ENCODE assay signal across 24 cellular contexts in genomic region chr19:5494780-5495179, GRCh38. TPM values are rescaled to one million over a fixed set of nuclear protein-coding genes. Genes with fewer than 3 reads are reported as not detected.
DNase-seq lines count a peak whose midpoint lies in the region; TF ChIP-seq lines count a peak whose summit lies in the region.
"Had no signal": no experiment of that assay in that cellular context is flagged by ENCODE, and none has a peak within 500 bp of the region (broad histone marks: within the 10 kb centered on the region; RNA-seq: fewer than 3 reads in every experiment).

No MANE protein-coding gene starts in this region.

- H3K4me3 Mint-ChIP-seq in neural progenitor cell: peak overlapping the region; percentile 38
- H3K4me3 Mint-ChIP-seq: CD4-positive, alpha-beta T cell; GM23338; HFFc6 had no signal

- no peak overlapping the region for H2AFZ ChIP-seq in neural progenitor cell (replicated peaks)
- H2AFZ ChIP-seq: GM23338 had no signal

- peaks cover 31% of the 10 kb centered on the region for H3K27me3 ChIP-seq in neural progenitor cell
- H3K27me3 ChIP-seq: BE2C had no signal

- peak overlapping the region; percentile 16 for H3K27ac ChIP-seq in neural progenitor cell
- H3K27ac ChIP-seq: 22Rv1; BLaER1 treated with 17β-estradiol and CSF1 and Interleukin-3, amounts not matched to agents 10 nM and 100 nM had no signal

- H3K4me1 ChIP-seq in neural progenitor cell: peaks cover 61% of the 10 kb centered on the region
- H3K4me1 ChIP-seq: BE2C; BLaER1 treated with 17β-estradiol and CSF1 and Interleukin-3, amounts not matched to agents 10 nM and 100 nM had no signal

- H3K9me3 Mint-ChIP-seq in neural progenitor cell: peaks cover 3% of the 10 kb centered on the region
- H3K9me3 Mint-ChIP-seq: CD4-positive, alpha-beta T cell; HFFc6 had no signal

- H3F3A ChIP-seq in neural progenitor cell (ENCODE audit: low read depth): peaks cover 55% of the 10 kb centered on the region

- no peaks in the 10 kb centered on the region for H3K36me3 ChIP-seq in neural progenitor cell
- H3K36me3 ChIP-seq: BE2C; BLaER1 treated with 17β-estradiol and CSF1 and Interleukin-3, amounts not matched to agents 10 nM and 100 nM; HAP-1 had no signal

- H3K27ac Mint-ChIP-seq in neural progenitor cell: peak overlapping the region; percentile 90
- H3K27ac Mint-ChIP-seq: CD14-positive monocyte; CD4-positive, alpha-beta T cell; GM23338; HFFc6 had no signal

- no peaks in the 10 kb centered on the region for H4K20me1 ChIP-seq in neural progenitor cell (ENCODE audit: low read depth)

- H3K27me3 Mint-ChIP-seq in neural progenitor cell (ENCODE audit: insufficient read depth, low read depth): peaks cover 48% of the 10 kb centered on the region

- peaks cover 72% of the 10 kb centered on the region for H3K4me1 Mint-ChIP-seq in neural progenitor cell
- H3K4me1 Mint-ChIP-seq: CD14-positive monocyte had no signal

- no peak for TF ChIP-seq CTCF in neural progenitor cell (IDR thresholded peaks at IDR 0.05)

- DNase-seq in Ammon's horn (ENCODE audit: low spot score) (peak; percentile 8), head of caudate nucleus (peak in 35 of 42 donors; percentile 11 to 70 (median 33)), neural progenitor cell (ENCODE audit: low spot score) (peak; percentile 36), putamen (ENCODE audit: low spot score) (peak; percentile 20), NCI-H510A treated with DMSO at 0.1 percent for 48 hours (lab: John Stamatoyannopoulos, UW) (no peak), SK-N-DZ (ENCODE audit: low spot score) (no peak), NCI-H774 (lab: John Stamatoyannopoulos, UW) (no peak)
- DNase-seq: BE2C; Calu3; CD4-positive, alpha-beta T cell; COR-L47; DMS53; DMS79 treated with DMSO at 0.1 percent for 48 hours; GF-D8; HFFc6 had no signal

- H3K4me3 ChIP-seq in neural progenitor cell: no peak overlapping the region
- H3K4me3 ChIP-seq: BLaER1 treated with 17β-estradiol and CSF1 and Interleukin-3, amounts not matched to agents 10 nM and 100 nM; GM23338; HAP-1 had no signal

- H3K4me2 ChIP-seq in neural progenitor cell: peak overlapping the region; percentile 23
- H3K4me2 ChIP-seq: BLaER1 treated with 17β-estradiol and CSF1 and Interleukin-3, amounts not matched to agents 10 nM and 100 nM; GM23338 had no signal

- no peaks in the 10 kb centered on the region for H3K79me2 ChIP-seq in neural progenitor cell (ENCODE audit: low read depth)

- no peaks in the 10 kb centered on the region for H3K9me3 ChIP-seq in neural progenitor cell (ENCODE audit: low read depth)
- H3K9me3 ChIP-seq: BLaER1 treated with 17β-estradiol and CSF1 and Interleukin-3, amounts not matched to agents 10 nM and 100 nM; HAP-1 had no signal

- intact Hi-C loops in head of caudate nucleus (cut with DNase I): no loop called here

- H3K9ac ChIP-seq in neural progenitor cell: no peak overlapping the region
- H3K9ac ChIP-seq: BLaER1 treated with 17β-estradiol and CSF1 and Interleukin-3, amounts not matched to agents 10 nM and 100 nM had no signal

- H3K36me3 Mint-ChIP-seq in neural progenitor cell: peaks cover 2% of the 10 kb centered on the region
- H3K36me3 Mint-ChIP-seq: CD14-positive monocyte had no signal

RNA-seq across cellular contexts. Expression of gene ZNRF4, which starts 39.6 kb away (rescaled TPM):
- total RNA-seq in neural progenitor cell (ENCODE audit: low replicate concordance): not detected in 2 replicates
- polyA plus RNA-seq in SK-N-DZ (2014; cell fraction: cytosol; rRNA removed): not detected in 2 replicates
- polyA plus RNA-seq in SK-N-DZ (2014; cell fraction: nucleus; rRNA removed): not detected in 2 replicates
- total RNA-seq: Calu3; CD4-positive, alpha-beta T cell; Daoy; G401; GM23338; H4; HFFc6 had no signal
- polyA plus RNA-seq: AG04450, CD14-positive monocyte, GM23338 had no signal

Comparison
In these comparisons a context has a peak if more than half of its experiments do, and no peak if none do; other contexts are left out.
1. DNase-seq: peak in Ammon's horn (single experiment), head of caudate nucleus (35 of 42), neural progenitor cell (single experiment) and putamen (single experiment); none in NCI-H510A treated with DMSO at 0.1 percent for 48 hours (single experiment), SK-N-DZ (single experiment) and NCI-H774 (single experiment).